ENCODE assay signal across 8 cellular contexts in the genomic region with DNA sequence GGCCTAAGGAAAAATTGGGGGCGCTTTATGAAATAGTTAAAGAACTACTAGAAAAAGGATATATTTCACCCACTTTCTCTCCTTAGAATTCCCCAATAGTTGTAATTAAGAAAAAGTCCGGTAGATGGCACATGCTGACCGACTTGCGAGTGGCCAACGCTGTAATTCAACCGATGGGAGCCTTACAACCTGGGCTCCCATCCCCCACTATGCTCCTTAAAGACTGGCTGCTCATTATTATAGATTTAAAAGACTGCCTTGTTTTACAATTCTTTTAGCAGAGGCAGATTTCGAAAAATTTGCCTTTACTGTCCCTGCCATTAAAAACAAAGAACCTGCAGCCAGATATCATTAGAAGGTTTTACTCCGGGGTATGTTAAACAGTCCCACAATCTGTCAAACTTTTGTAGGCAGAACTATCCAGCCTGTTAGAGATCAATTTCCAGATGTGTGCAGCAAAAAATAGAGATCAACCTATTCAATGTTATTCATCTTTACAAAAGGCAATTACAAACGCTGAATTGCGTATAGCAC. TPM values are rescaled to one million over a fixed set of nuclear protein-coding genes. Genes with fewer than 3 reads are reported as not detected.
DNase-seq lines count a peak whose midpoint lies in the region; ATAC-seq and TF ChIP-seq lines count a peak whose summit lies in the region.

No MANE protein-coding gene starts in this region.

- H3K27me3 Mint-ChIP-seq in activated naive CD4-positive, alpha-beta T cell treated with anti-CD3 and anti-CD28 coated beads, Interleukin-2, amount 50 U/mL, for 24 hours = no peaks in the 10 kb centered on the region

- DNase-seq in ELF-1 (ENCODE audit: low read depth, low spot score) (peak; percentile 82), OCI-LY7 (ENCODE audit: low spot score) (peak; percentile 74), glomerular endothelial cell (ENCODE audit: extremely low read depth, low read depth, low spot score) (peak; percentile 58), omental fat pad (ENCODE audit: low spot score) (no peak), HuH-7.5 (ENCODE audit: low spot score) (no peak)

- H3K4me2 ChIP-seq in KMS-11 (peak overlapping the region; percentile 81), OCI-LY7 (ENCODE audit: low read length) (peak overlapping the region; percentile 47)

- peak; percentile 89 for TF ChIP-seq CTCF in KMS-11 (conservative IDR thresholded peaks at IDR 0.05; ENCODE audit: low read depth, low read length)
- peak; percentile 77 for TF ChIP-seq CTCF in OCI-LY7 (conservative IDR thresholded peaks at IDR 0.05; ENCODE audit: low read length)
- TF ChIP-seq CTCF in omental fat pad (IDR thresholded peaks at IDR 0.05) = peak in 1 of 3 donors; percentile 37

- H4K20me1 ChIP-seq in KMS-11 (ENCODE audit: insufficient read depth) (no peaks in the 10 kb centered on the region), OCI-LY7 (ENCODE audit: insufficient read depth, low read length) (no peaks in the 10 kb centered on the region)

- H3K9me3 Mint-ChIP-seq in activated naive CD4-positive, alpha-beta T cell treated with anti-CD3 and anti-CD28 coated beads, Interleukin-2, amount 50 U/mL, for 24 hours = no peaks in the 10 kb centered on the region

- no peaks in the 10 kb centered on the region for H3K27me3 ChIP-seq in KMS-11 (ENCODE audit: insufficient read depth, low read depth)

- H3K4me3 Mint-ChIP-seq in activated naive CD4-positive, alpha-beta T cell treated with anti-CD3 and anti-CD28 coated beads, Interleukin-2, amount 50 U/mL, for 24 hours = peak overlapping the region; percentile 95

- H3K4me1 ChIP-seq in KMS-11 (ENCODE audit: low read depth, poor library complexity, severe bottlenecking) (peaks cover 4% of the 10 kb centered on the region), OCI-LY7 (ENCODE audit: insufficient read depth, low read length, poor library complexity, severe bottlenecking) (no peaks in the 10 kb centered on the region)

- ATAC-seq in GM21723 (IDR thresholded peaks at IDR 0.05; ENCODE audit: unreplicated experiment) (peak; percentile 78), omental fat pad (ENCODE audit: low FRiP score) (peak; percentile 93)

- peaks cover 17% of the 10 kb centered on the region for H3K4me1 Mint-ChIP-seq in activated naive CD4-positive, alpha-beta T cell treated with anti-CD3 and anti-CD28 coated beads, Interleukin-2, amount 50 U/mL, for 24 hours

- H3K9me3 ChIP-seq in OCI-LY7 (ENCODE audit: low read length) = no peaks in the 10 kb centered on the region

- no peaks in the 10 kb centered on the region for H3K36me3 Mint-ChIP-seq in activated naive CD4-positive, alpha-beta T cell treated with anti-CD3 and anti-CD28 coated beads, Interleukin-2, amount 50 U/mL, for 24 hours

- POLR2A ChIA-PET in OCI-LY7 (lab: Charles Lee) = no interaction called here

- H3K27ac Mint-ChIP-seq in activated naive CD4-positive, alpha-beta T cell treated with anti-CD3 and anti-CD28 coated beads, Interleukin-2, amount 50 U/mL, for 24 hours = no peak overlapping the region

- H3K79me2 ChIP-seq in KMS-11 (ENCODE audit: insufficient read depth, low read depth) = no peaks in the 10 kb centered on the region
- H3K79me2 ChIP-seq in OCI-LY7 (ENCODE audit: insufficient read depth, low read depth, low read length) = no peaks in the 10 kb centered on the region

- H2AFZ ChIP-seq in KMS-11 (ENCODE audit: low read depth) (peak overlapping the region; percentile 93), OCI-LY7 (ENCODE audit: low read length) (peak overlapping the region; percentile 70)

- H3K4me3 ChIP-seq in KMS-11 (IDR thresholded peaks at IDR 0.05; ENCODE audit: insufficient read depth, low read depth, low read length) = peak overlapping the region; percentile 52
- H3K4me3 ChIP-seq in OCI-LY7 (ENCODE audit: low read depth, low read length, poor library complexity, severe bottlenecking) = peak overlapping the region; percentile 59

- H3K36me3 ChIP-seq in KMS-11 (ENCODE audit: insufficient read depth) (no peaks in the 10 kb centered on the region), OCI-LY7 (ENCODE audit: insufficient read depth, low read length) (no peaks in the 10 kb centered on the region)

- peak overlapping the region; percentile 37; the same call in 1 of the 2 replicates for H3K9ac ChIP-seq in KMS-11

- H3K27ac ChIP-seq in KMS-11 (peak overlapping the region; percentile 26; the same call in 1 of the 2 replicates), OCI-LY7 (ENCODE audit: low read depth, low read length, poor library complexity, severe bottlenecking) (no peak overlapping the region)

- BruUV-seq in OCI-LY7 (replicated peaks; lab: Mats Ljungman, UMichigan) = no TSS peak

- intact Hi-C loops in OCI-LY7 (cut with micrococcal nuclease; ENCODE audit: unreplicated experiment) = no loop called here

- CTCF ChIA-PET in OCI-LY7 (lab: Charles Lee; ENCODE audit: unreplicated experiment) = no interaction called here

- no peaks in the 10 kb centered on the region for H3K9me2 ChIP-seq in OCI-LY7 (ENCODE audit: insufficient read depth, low read length)

RNA-seq across cellular contexts. Expression of a gene that starts 58.5 kb away (rescaled TPM):
- 4.6 and 6.9 TPM in 2 replicates for total RNA-seq in OCI-LY7 (2014; rRNA removed; shearing (Covaris generic))
- total RNA-seq in OCI-LY7 (2022) (12.0 and 13.3 TPM in 2 replicates), glomerular endothelial cell (0.05 TPM in 1 of 2 replicates, not detected in the other), omental fat pad (1 to 10 TPM in 1 of 4 donors, under 1 TPM in 1, not detected in 2; 0.84 to 2.5 TPM)

Comparison
In these comparisons a context has a peak if more than half of its experiments do, and no peak if none do; other contexts are left out.
1. DNase-seq: peak in ELF-1 (single experiment), OCI-LY7 (single experiment) and glomerular endothelial cell (single experiment); none in omental fat pad (single experiment) and HuH-7.5 (single experiment).